ENCODE assay signal across 19 cellular contexts in genomic region chr7:158267737-158268435, GRCh38.
DNase-seq lines count a peak whose midpoint lies in the region; ATAC-seq, FAIRE-seq and TF ChIP-seq lines count a peak whose summit lies in the region.
"Had no signal": no experiment of that assay in that cellular context is flagged by ENCODE, and none has a peak within 500 bp of the region (broad histone marks: within the 10 kb centered on the region; RNA-seq: fewer than 3 reads in every experiment).

No MANE protein-coding gene starts in this region.

- DNase-seq in NCI-H1436 (lab: John Stamatoyannopoulos, UW): peak; percentile 15
- peak; percentile 62 for DNase-seq in mesenteric fat pad (ENCODE audit: low spot score)
- peak; percentile 14 for DNase-seq in small intestine
- no peak for DNase-seq in GOT3 (lab: John Stamatoyannopoulos, UW)
- no peak for DNase-seq in trophoblast cell
- DNase-seq in D341Med (ENCODE audit: low spot score): no peak
- DNase-seq: BE2C; CD8-positive, alpha-beta T cell; DND-41; HCEC 1CT; MM.1S; NCI-H1105; NCI-H2081; NCI-H2227 treated with DMSO at 0.1 percent for 48 hours; NCI-H526; PC-3; SK-N-SH had no signal

- no peak overlapping the region for H4K91ac ChIP-seq in trophoblast cell (ENCODE audit: low read depth, low read length)

- no peak overlapping the region for H4K12ac ChIP-seq in trophoblast cell (ENCODE audit: low read depth, low read length)

- no peaks in the 10 kb centered on the region for H3K79me1 ChIP-seq in trophoblast cell (ENCODE audit: low read length)

- no peak overlapping the region for H2BK120ac ChIP-seq in trophoblast cell (ENCODE audit: insufficient read depth, low read length, poor library complexity)

- H3K4me3 ChIP-seq in small intestine (ENCODE audit: low read depth in 1 of 2, low read length in 2 of 2) (no peak overlapping the region), trophoblast cell (ENCODE audit: low read depth, low read length) (no peak overlapping the region)

- no peaks in the 10 kb centered on the region for H3K27me3 ChIP-seq in small intestine (ENCODE audit: control insufficient read depth in 2 of 2, insufficient read depth in 2 of 2, low read length in 2 of 2)
- H3K27me3 ChIP-seq in trophoblast cell (ENCODE audit: insufficient read depth, low read length): no peaks in the 10 kb centered on the region

- no peak for ATAC-seq in GM18873 (IDR thresholded peaks at IDR 0.05; ENCODE audit: low FRiP score, unreplicated experiment)
- ATAC-seq: CD8-positive, alpha-beta T cell had no signal

- H3K4me1 ChIP-seq in small intestine (ENCODE audit: control insufficient read depth in 2 of 2, insufficient read depth in 1 of 2, low read depth in 1 of 2, low read length in 1 of 2) (peaks cover 0 to 7% of the 10 kb centered on the region in 2 donors), trophoblast cell (ENCODE audit: control insufficient read depth in 1 of 2, insufficient read depth in 2 of 2, low read length in 2 of 2) (no peaks in the 10 kb centered on the region)
- H3K4me1 ChIP-seq: BE2C had no signal

- no peak overlapping the region for H3K18ac ChIP-seq in trophoblast cell (ENCODE audit: low read length)

- H3K4ac ChIP-seq in trophoblast cell (ENCODE audit: low read depth, low read length): no peak overlapping the region

- H2BK12ac ChIP-seq in trophoblast cell (ENCODE audit: low read length): no peak overlapping the region

- H3K9ac ChIP-seq in trophoblast cell (ENCODE audit: low read length): no peak overlapping the region
- H3K9ac ChIP-seq: SK-N-SH had no signal

- TF ChIP-seq CTCF in VCaP (conservative IDR thresholded peaks at IDR 0.05): no peak

- H3K79me2 ChIP-seq in trophoblast cell (ENCODE audit: control insufficient read depth, insufficient read depth, low read length, poor library complexity): no peaks in the 10 kb centered on the region

- peak overlapping the region; percentile 62 for H3K27ac ChIP-seq in VCaP
- no peak overlapping the region for H3K27ac ChIP-seq in small intestine (ENCODE audit: low read depth in 1 of 2, low read length in 1 of 2)
- no peak overlapping the region for H3K27ac ChIP-seq in trophoblast cell (ENCODE audit: low read depth, low read length)

- no peak overlapping the region for H2AFZ ChIP-seq in trophoblast cell (ENCODE audit: insufficient read depth, low read length, poor library complexity)

- H3K23ac ChIP-seq in trophoblast cell (ENCODE audit: low read length): no peak overlapping the region

- 84 to 91% (median 85%) methylated on average over 29 of the region's 29 CpGs for WGBS in small intestine, 3 donors
- no CpG with 5 or more reads among the region's 29 CpGs for WGBS in trophoblast cell (ENCODE audit: extremely low coverage, insufficient coverage, insufficient read length)

- H4K8ac ChIP-seq in trophoblast cell (ENCODE audit: low read depth, low read length): no peak overlapping the region

- H3K14ac ChIP-seq in trophoblast cell (ENCODE audit: low read length): no peak overlapping the region

- H2BK5ac ChIP-seq in trophoblast cell (ENCODE audit: low read depth, low read length, poor library complexity): no peak overlapping the region

- H3K36me3 ChIP-seq in small intestine (ENCODE audit: control insufficient read depth in 2 of 2, insufficient read depth in 2 of 2, low read length in 2 of 2) (no peaks in the 10 kb centered on the region), trophoblast cell (ENCODE audit: control insufficient read depth in 1 of 2, insufficient read depth in 2 of 2, low read length in 2 of 2) (no peaks in the 10 kb centered on the region)
- H3K36me3 ChIP-seq: BE2C had no signal

- H3K9me3 ChIP-seq in small intestine (ENCODE audit: control insufficient read depth, low read depth): no peaks in the 10 kb centered on the region
- H3K9me3 ChIP-seq in trophoblast cell (ENCODE audit: insufficient read depth, low read depth, low read length): peaks cover 61% of the 10 kb centered on the region

- FAIRE-seq in small intestine (lab: Jason Lieb, UNC): no peak

- H3K4me2 ChIP-seq in trophoblast cell (ENCODE audit: low read length): no peak overlapping the region
- H3K4me2 ChIP-seq: SK-N-SH had no signal

- H2AK5ac ChIP-seq in trophoblast cell (ENCODE audit: low read length): no peak overlapping the region

Comparison
In these comparisons a context has a peak if more than half of its experiments do, and no peak if none do; other contexts are left out.
1. DNase-seq: peak in NCI-H1436 (single experiment), mesenteric fat pad (single experiment) and small intestine (single experiment); none in GOT3 (single experiment), trophoblast cell (0 of 2) and D341Med (single experiment).